In the genomic region with DNA sequence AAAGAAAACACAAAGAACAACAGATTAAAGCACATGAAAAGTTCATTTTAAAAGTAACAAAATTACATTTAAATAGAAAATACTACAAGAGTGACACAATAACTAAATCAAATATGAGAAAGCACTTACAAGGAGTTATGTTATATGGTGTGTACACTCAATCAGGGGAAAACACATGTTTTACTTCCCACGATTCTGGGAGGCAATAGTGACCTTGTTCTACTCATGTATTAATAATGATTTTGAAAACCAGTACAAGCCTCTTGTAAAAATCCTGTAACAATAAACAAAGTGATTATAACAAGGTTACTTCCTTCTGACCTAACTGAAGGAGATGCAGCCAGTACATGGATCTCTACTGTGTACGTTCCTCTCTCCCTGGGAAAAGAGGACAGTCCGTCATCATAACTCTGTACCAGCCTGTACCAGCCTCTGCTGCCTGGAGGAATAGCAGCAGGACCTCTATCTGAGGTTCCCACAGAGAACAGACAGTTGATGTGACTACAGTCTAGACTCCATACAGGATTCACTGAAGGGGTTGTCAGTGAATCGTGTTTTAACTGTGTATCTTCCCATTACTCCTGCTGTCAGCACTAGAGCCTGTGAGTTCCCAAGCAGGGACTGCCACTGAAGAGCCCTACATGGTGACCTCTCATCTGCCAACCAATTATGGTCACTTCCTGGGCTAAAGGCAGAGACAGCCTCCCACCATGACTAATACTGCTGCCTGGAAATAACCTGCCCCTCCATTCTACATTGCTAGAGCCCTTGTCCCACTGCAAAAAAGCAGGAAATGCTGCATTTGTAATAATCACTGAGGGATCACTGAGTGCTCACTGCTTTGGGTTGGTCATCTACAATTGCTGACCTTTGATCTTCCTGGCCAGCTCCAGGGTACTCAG, we compare ENCODE assay signal across 30 cellular contexts.
DNase-seq lines count a peak whose midpoint lies in the region; ATAC-seq, FAIRE-seq and TF ChIP-seq lines count a peak whose summit lies in the region.
"Had no signal": no experiment of that assay in that cellular context is flagged by ENCODE, and none has a peak within 500 bp of the region (broad histone marks: within the 10 kb centered on the region; RNA-seq: fewer than 3 reads in every experiment).

No MANE protein-coding gene starts in this region.

- DNase-seq in EL (peak; percentile 48), HT1080 (ENCODE audit: low read depth) (peak; percentile 42), bronchial epithelial cell (ENCODE audit: low read depth) (peak; percentile 6), NCI-H2081 (lab: John Stamatoyannopoulos, UW) (no peak), lower leg skin (ENCODE audit: low spot score in 2 of 2) (no peak), Peyer's patch (no peak)
- DNase-seq: activated B cell treated with CpG ODN at 0.5 μM for 24 hours; activated CD4-positive, alpha-beta T cell treated with anti-CD3 and anti-CD28 coated beads, Interleukin-2, amount 50 U/mL, for 48 hours; activated CD8-positive, alpha-beta memory T cell treated with anti-CD3 and anti-CD28 coated beads, Interleukin-2, amount 50 U/mL, for 4 hours; cerebellar nuclear complex; heart right ventricle; left ventricle myocardium inferior; midbrain; NCI-H1105 treated with DMSO at 0.1 percent for 48 hours; NCI-H2081 treated with DMSO at 0.1 percent for 48 hours; NCI-H446; OCI-M1; SHP77 treated with DMSO at 0.1 percent for 48 hours; stimulated activated CD4-positive, alpha-beta T cell treated with anti-CD3 and anti-CD28 coated beads, Interleukin-4, amount 100 ng/mL, for 1 hour; stimulated activated naive B cell treated with anti-CD40 and anti-IgM and Interleukin-4, amounts not matched to agents 10 μg/mL and 1 μg/mL and 100 μg/mL, for 72 hours had no signal

- intact Hi-C loops in lower leg skin (cut with DNase I; ENCODE audit: low total_unique reads), result no loop called here

- TF ChIP-seq CTCF in bronchial epithelial cell (IDR thresholded peaks at IDR 0.05; ENCODE audit: insufficient read depth, low read length, severe bottlenecking) (no peak), lower leg skin (IDR thresholded peaks at IDR 0.05) (no peak), Peyer's patch (IDR thresholded peaks at IDR 0.05) (no peak)

- peak overlapping the region; percentile 54 for H3K27ac ChIP-seq in mesodermal cell (ENCODE audit: low read depth, low read length, severe bottlenecking)
- no peak overlapping the region for H3K27ac ChIP-seq in Peyer's patch
- H3K27ac ChIP-seq: BLaER1 treated with 17β-estradiol and CSF1 and Interleukin-3, amounts not matched to agents 10 nM and 100 nM; heart right ventricle; HL-60; left ventricle myocardium inferior; right atrium auricular region had no signal

- H3K36me3 ChIP-seq in bronchial epithelial cell (ENCODE audit: control insufficient read depth, insufficient read depth, low read length) (peaks cover 1% of the 10 kb centered on the region), mesodermal cell (ENCODE audit: control insufficient read depth, insufficient read depth, low read length) (no peaks in the 10 kb centered on the region), Peyer's patch (peaks cover 0 to 40% (median 2%) of the 10 kb centered on the region in 3 donors)

- H3K4me3 ChIP-seq in bronchial epithelial cell (ENCODE audit: low read depth, low read length), result no peak overlapping the region
- H3K4me3 ChIP-seq in mesodermal cell (ENCODE audit: extremely low read depth, insufficient read depth, low read length, poor library complexity, severe bottlenecking), result no peak overlapping the region
- H3K4me3 ChIP-seq in lower leg skin (ENCODE audit: low read depth, poor library complexity, severe bottlenecking), result no peak overlapping the region
- no peak overlapping the region for H3K4me3 ChIP-seq in Peyer's patch
- H3K4me3 ChIP-seq: BLaER1 treated with 17β-estradiol and CSF1 and Interleukin-3, amounts not matched to agents 10 nM and 100 nM; heart right ventricle; left ventricle myocardium inferior; right atrium auricular region had no signal

- ATAC-seq in GM18858 (IDR thresholded peaks at IDR 0.05; ENCODE audit: unreplicated experiment), result no peak
- ATAC-seq: activated naive CD4-positive, alpha-beta T cell treated with anti-CD3 and anti-CD28 coated beads, Interleukin-2, amount 50 U/mL, for 72 hours; stimulated activated naive B cell treated with anti-CD40 and anti-IgM and Interleukin-4, amounts not matched to agents 10 μg/mL and 1 μg/mL and 100 μg/mL, for 72 hours had no signal

- H3K4me1 ChIP-seq in mesodermal cell (ENCODE audit: control insufficient read depth, insufficient read depth, low read length, poor library complexity, severe bottlenecking) (peaks cover 4% of the 10 kb centered on the region), Peyer's patch (no peaks in the 10 kb centered on the region)
- H3K4me1 ChIP-seq: BLaER1 treated with 17β-estradiol and CSF1 and Interleukin-3, amounts not matched to agents 10 nM and 100 nM; right atrium auricular region had no signal

- no peaks in the 10 kb centered on the region for H3K9me3 ChIP-seq in mesodermal cell (ENCODE audit: control insufficient read depth, low read length)
- H3K9me3 ChIP-seq in Peyer's patch, result no peaks in the 10 kb centered on the region

- WGBS in mesodermal cell (ENCODE audit: insufficient coverage in 2 of 2), 2 experiments, result 97 to 100% methylated on average over 2 to 3 of the region's 4 CpGs
- WGBS in lower leg skin, 2 donors, result 92 to 95% methylated on average over 4 of the region's 4 CpGs

- FAIRE-seq in bronchial epithelial cell (lab: Jason Lieb, UNC), result no peak
- FAIRE-seq: astrocyte, G401.6, GM18507, H1 had no signal

- H3K27me3 ChIP-seq in bronchial epithelial cell (ENCODE audit: control insufficient read depth, insufficient read depth, low read length) (no peaks in the 10 kb centered on the region), Peyer's patch (no peaks in the 10 kb centered on the region)
- H3K27me3 ChIP-seq: BLaER1 treated with 17β-estradiol and CSF1 and Interleukin-3, amounts not matched to agents 10 nM and 100 nM; heart right ventricle; right atrium auricular region had no signal

- TF ChIP-seq POLR2A in lower leg skin (IDR thresholded peaks at IDR 0.05), result no peak
- TF ChIP-seq POLR2A in Peyer's patch (IDR thresholded peaks at IDR 0.05), result no peak

Comparison
In these comparisons a context has a peak if more than half of its experiments do, and no peak if none do; other contexts are left out.
1. DNase-seq: peak in EL (single experiment), HT1080 (single experiment) and bronchial epithelial cell (single experiment); none in NCI-H2081 (0 of 2), lower leg skin (0 of 2) and Peyer's patch (0 of 3).